7 cellular contexts compared by ENCODE assay signal in genomic region chr11:75436806-75437205, GRCh38. TPM values are rescaled to one million over a fixed set of nuclear protein-coding genes. Genes with fewer than 3 reads are reported as not detected.
"Had no signal": no experiment of that assay in that cellular context is flagged by ENCODE, and none has a peak within 500 bp of the region (broad histone marks: within the 10 kb centered on the region; RNA-seq: fewer than 3 reads in every experiment).

No MANE protein-coding gene starts in this region.

- ATAC-seq: GM23338, HepG2 had no signal

- H3K4me2 ChIP-seq: GM23338 had no signal

- H3K4me3 ChIP-seq: GM23338 had no signal

- DNase-seq: H9, HCEC 1CT, KBM-7 had no signal

- FAIRE-seq: H1, H54, HepG2 had no signal

- H2AFZ ChIP-seq: GM23338 had no signal

RNA-seq across cellular contexts. Expression of gene KLHL35, which starts 3.8 kb away (rescaled TPM):
- polyA plus RNA-seq: HepG2 had no signal
